In genomic region chr10:71258446-71259145, GRCh38 we compare ENCODE assay signal across 17 cellular contexts. TPM values are rescaled to one million over a fixed set of nuclear protein-coding genes. Genes with fewer than 3 reads are reported as not detected.
DNase-seq lines count a peak whose midpoint lies in the region; FAIRE-seq and TF ChIP-seq lines count a peak whose summit lies in the region.
"Had no signal": no experiment of that assay in that cellular context is flagged by ENCODE, and none has a peak within 500 bp of the region (broad histone marks: within the 10 kb centered on the region; RNA-seq: fewer than 3 reads in every experiment).

No MANE protein-coding gene starts in this region.

- no peaks in the 10 kb centered on the region for H3K27me3 ChIP-seq in left ventricle myocardium inferior (ENCODE audit: low read depth)
- peaks cover 0 to 2% (median 0%) of the 10 kb centered on the region in 4 experiments; a peak in 1 of 7 replicates for H3K27me3 ChIP-seq in H1 (replicated peaks in 1 of 4; ENCODE audit: control insufficient read depth in 3 of 4, extremely low read depth in 1 of 4, insufficient read depth in 3 of 4, low read length in 3 of 4)
- no peaks in the 10 kb centered on the region for H3K27me3 ChIP-seq in trophoblast cell (ENCODE audit: insufficient read depth, low read length)
- H3K27me3 ChIP-seq: BE2C had no signal

- POLR2A ChIA-PET in RWPE1 (lab: Yijun Ruan, JAX; ENCODE audit: low non-redundant PET) = no interaction called here
- POLR2A ChIA-PET in H1 (lab: Charles Lee; ENCODE audit: partially characterized antibody) = interaction anchor here (1.6 kb wide), 1 partner anchor 8 kb away, joined by 4 read pairs; no protein-coding TSS in a partner anchor

- 94% methylated on average over 9 of the region's 9 CpGs; no CpG with 5 or more reads in 1 of the 2 experiments for WGBS in H1 (ENCODE audit: extremely low coverage in 1 of 2, insufficient coverage in 1 of 2, insufficient read length in 1 of 2, insufficient replicate concordance in 2 of 2, low coverage in 1 of 2, low lambda C conversion rate in 2 of 2, missing lambda C conversion rate in 1 of 2), 2 experiments
- no CpG with 5 or more reads among the region's 9 CpGs for WGBS in trophoblast cell (ENCODE audit: extremely low coverage, insufficient coverage, insufficient read length)

- no peak overlapping the region for H2AK5ac ChIP-seq in H1 (ENCODE audit: low read depth, low read length)
- peak overlapping the region; percentile 58 for H2AK5ac ChIP-seq in trophoblast cell (ENCODE audit: low read length)

- H2BK5ac ChIP-seq in H1 (ENCODE audit: low read depth, low read length) (no peak overlapping the region; the same call in 1 of the 2 replicates), trophoblast cell (ENCODE audit: low read depth, low read length, poor library complexity) (no peak overlapping the region)

- H4K12ac ChIP-seq in trophoblast cell (ENCODE audit: low read depth, low read length) = no peak overlapping the region

- H3K14ac ChIP-seq in H1 (ENCODE audit: insufficient read length) (no peak overlapping the region), trophoblast cell (ENCODE audit: low read length) (no peak overlapping the region)

- H3K4ac ChIP-seq in H1 (replicated peaks; ENCODE audit: insufficient read length, low read depth, low read length) = no peak overlapping the region
- H3K4ac ChIP-seq in trophoblast cell (ENCODE audit: low read depth, low read length) = peak overlapping the region; percentile 40

- no peak overlapping the region for H2BK120ac ChIP-seq in H1 (replicated peaks; ENCODE audit: low read depth, low read length)
- H2BK120ac ChIP-seq in trophoblast cell (ENCODE audit: insufficient read depth, low read length, poor library complexity) = no peak overlapping the region

- peaks cover 0 to 8% of the 10 kb centered on the region in 2 experiments for H4K20me1 ChIP-seq in H1 (replicated peaks in 1 of 2; ENCODE audit: control insufficient read depth in 1 of 2, insufficient read depth in 2 of 2, low read length in 2 of 2)

- TF ChIP-seq RAD21 in H1 (IDR thresholded peaks at IDR 0.05 in 1 of 2, conservative IDR thresholded peaks at IDR 0.05 in 1 of 2; ENCODE audit: low read depth in 2 of 2, low read length in 2 of 2) = no peak

- FAIRE-seq in H1 (lab: Jason Lieb, UNC) = no peak
- FAIRE-seq: A204.1, GM12878, GM18507 had no signal

- H3K4me2 ChIP-seq in H1 (ENCODE audit: insufficient read depth in 1 of 2, low read depth in 2 of 2, low read length in 2 of 2) (no peak overlapping the region), trophoblast cell (ENCODE audit: low read length) (no peak overlapping the region)
- H3K4me2 ChIP-seq: GM23338 had no signal

- H3K9me3 ChIP-seq in left ventricle myocardium inferior (replicated peaks) = no peaks in the 10 kb centered on the region
- H3K9me3 ChIP-seq in H1 (ENCODE audit: insufficient read depth in 2 of 2, low read depth in 1 of 2, low read length in 1 of 2) = no peaks in the 10 kb centered on the region
- no peaks in the 10 kb centered on the region for H3K9me3 ChIP-seq in trophoblast cell (ENCODE audit: insufficient read depth, low read depth, low read length)
- H3K9me3 ChIP-seq: BE2C had no signal

- intact Hi-C loops in left ventricle myocardium inferior (cut with micrococcal nuclease) (no loop called here), cardiac septum (cut with DNase I) (no loop called here)

- peaks cover 0 to 3% of the 10 kb centered on the region in 2 experiments; a peak in 1 of 4 replicates for H3K79me2 ChIP-seq in H1 (ENCODE audit: control insufficient read depth in 1 of 2, insufficient read depth in 2 of 2, low read length in 2 of 2)
- peaks cover 12% of the 10 kb centered on the region for H3K79me2 ChIP-seq in trophoblast cell (ENCODE audit: control insufficient read depth, insufficient read depth, low read length, poor library complexity)

- H3K56ac ChIP-seq in H1 (replicated peaks; ENCODE audit: insufficient read length, low read depth, low read length) = no peak overlapping the region

- 0 out of 2 replicates have a peak overlapping the region, but pooled peaks have one; percentile 61 for H2BK15ac ChIP-seq in H1 (ENCODE audit: low read length)

- CTCF ChIA-PET in RWPE1 (lab: Yijun Ruan, JAX) (interaction anchor here (0.6 to 2.0 kb wide), 6 partner anchors 11 to 232 kb away, joined by 3 to 8 read pairs (median 4); no protein-coding TSS in a partner anchor), H1 (lab: Charles Lee; ENCODE audit: partially characterized antibody) (interaction anchor here (1.0 to 4.0 kb wide), 10 partner anchors 8 to 333 kb away, joined by 3 to 21 read pairs (median 4); no protein-coding TSS in a partner anchor)

- H4K5ac ChIP-seq in H1 (ENCODE audit: insufficient read length, low read depth, low read length) = no peak overlapping the region

- H3K4me1 ChIP-seq in left ventricle myocardium inferior = peaks cover 94% of the 10 kb centered on the region
- H3K4me1 ChIP-seq in H1 (replicated peaks in 1 of 4; ENCODE audit: control insufficient read depth in 3 of 4, insufficient read depth in 4 of 4, low read length in 3 of 4) = peaks cover 20 to 49% (median 37%) of the 10 kb centered on the region in 4 experiments
- H3K4me1 ChIP-seq in trophoblast cell (ENCODE audit: control insufficient read depth in 1 of 2, insufficient read depth in 2 of 2, low read length in 2 of 2) = peaks cover 44 to 53% of the 10 kb centered on the region in 2 experiments

- TF ChIP-seq CTCF in left ventricle myocardium inferior (IDR thresholded peaks at IDR 0.05; ENCODE audit: borderline replicate concordance) (no peak), RWPE1 (conservative IDR thresholded peaks at IDR 0.05; ENCODE audit: low read depth) (no peak), H1 (IDR thresholded peaks at IDR 0.05; ENCODE audit: control extremely low read depth in 1 of 3, insufficient read depth in 1 of 3, low read depth in 1 of 3, low read length in 3 of 3) (no peak)

- H2BK12ac ChIP-seq in H1 (ENCODE audit: low read depth, low read length) (no peak overlapping the region), trophoblast cell (ENCODE audit: low read length) (no peak overlapping the region)

- H3K27ac ChIP-seq in left ventricle myocardium inferior (replicated peaks) (peak overlapping the region; percentile 80), RWPE1 (peak overlapping the region; percentile 99), H1 (ENCODE audit: low read depth, low read length) (no peak overlapping the region), trophoblast cell (ENCODE audit: low read depth, low read length) (no peak overlapping the region)
- H3K27ac ChIP-seq: C4-2B had no signal

- no peak overlapping the region for H2AFZ ChIP-seq in H1 (ENCODE audit: low read length)
- H2AFZ ChIP-seq in trophoblast cell (ENCODE audit: insufficient read depth, low read length, poor library complexity) = no peak overlapping the region
- H2AFZ ChIP-seq: GM23338 had no signal

- H4K91ac ChIP-seq in H1 (replicated peaks; ENCODE audit: insufficient read length, low read length) = no peak overlapping the region
- H4K91ac ChIP-seq in trophoblast cell (ENCODE audit: low read depth, low read length) = no peak overlapping the region

- no peak overlapping the region for H3K18ac ChIP-seq in H1 (ENCODE audit: extremely low read depth, low read length)
- peak overlapping the region; percentile 59 for H3K18ac ChIP-seq in trophoblast cell (ENCODE audit: low read length)

- H3K23me2 ChIP-seq in H1 (ENCODE audit: low read depth, low read length) = no peaks in the 10 kb centered on the region

- no peak for TF ChIP-seq EP300 in H1 (IDR thresholded peaks at IDR 0.05; ENCODE audit: borderline replicate concordance in 1 of 2, low read depth in 2 of 2, low read length in 2 of 2)

- DNase-seq in left ventricle myocardium inferior (no peak), cardiac septum (ENCODE audit: low spot score) (no peak), RWPE1 (ENCODE audit: low spot score) (no peak), H1 (ENCODE audit: low read depth in 1 of 2, low spot score in 2 of 2) (no peak), trophoblast cell (no peak), NCI-H2029 (lab: John Stamatoyannopoulos, UW) (no peak), AML-193 (lab: John Stamatoyannopoulos, UW) (no peak)
- DNase-seq in effector CD8-positive, alpha-beta T cell (lab: John Stamatoyannopoulos, UW) = no peak
- DNase-seq: BE2C; CD4-positive, alpha-beta memory T cell; DMS79; H9 had no signal

- H3K79me1 ChIP-seq in H1 (ENCODE audit: low read depth, low read length) (0 out of 2 replicates have a peak, but pooled peaks cover 2% of the 10 kb centered on the region), trophoblast cell (ENCODE audit: low read length) (peaks cover 29% of the 10 kb centered on the region)

- H3K4me3 ChIP-seq in left ventricle myocardium inferior = no peak overlapping the region
- H3K4me3 ChIP-seq in H1 (ENCODE audit: extremely low read depth in 1 of 4, insufficient read depth in 2 of 4, low read depth in 3 of 4, low read length in 4 of 4) = no peak overlapping the region
- no peak overlapping the region for H3K4me3 ChIP-seq in trophoblast cell (ENCODE audit: low read depth, low read length)
- H3K4me3 ChIP-seq: GM12878, GM23338 had no signal

- TF ChIP-seq POLR2A in H1 (IDR thresholded peaks at IDR 0.05; ENCODE audit: control extremely low read depth in 1 of 2, low read depth in 2 of 2, low read length in 2 of 2) = no peak

- H3K23ac ChIP-seq in H1 (ENCODE audit: insufficient read length) (no peak overlapping the region), trophoblast cell (ENCODE audit: low read length) (no peak overlapping the region)

- H2BK20ac ChIP-seq in H1 (ENCODE audit: low read length) = no peak overlapping the region

- no peak overlapping the region for H3K9ac ChIP-seq in H1 (replicated peaks in 1 of 4; ENCODE audit: extremely low read depth in 1 of 4, low read depth in 3 of 4, low read length in 3 of 4)
- no peak overlapping the region for H3K9ac ChIP-seq in trophoblast cell (ENCODE audit: low read length)

- H3K36me3 ChIP-seq in left ventricle myocardium inferior = no peaks in the 10 kb centered on the region
- H3K36me3 ChIP-seq in H1 (ENCODE audit: control insufficient read depth in 2 of 4, insufficient read depth in 4 of 4, low read length in 3 of 4) = no peaks in the 10 kb centered on the region
- H3K36me3 ChIP-seq in trophoblast cell (ENCODE audit: control insufficient read depth in 1 of 2, insufficient read depth in 2 of 2, low read length in 2 of 2) = peaks cover 20 to 25% of the 10 kb centered on the region in 2 experiments

- H4K8ac ChIP-seq in H1 (ENCODE audit: extremely low read depth, insufficient read depth, low read length) (no peak overlapping the region; the same call in 1 of the 2 replicates), trophoblast cell (ENCODE audit: low read depth, low read length) (no peak overlapping the region)

RNA-seq across cellular contexts. Expression of gene UNC5B, which starts 46.2 kb away (rescaled TPM):
- total RNA-seq in left ventricle myocardium inferior (15.6 TPM), cardiac septum (22.4 TPM)
- total RNA-seq in H1 (2021; fragmentation: NEBNext Ultra II Directional; extraction: Animal tissue kit (Norgen Biotek cat#: 25700)) = 31.8 and 31.9 TPM in 2 replicates
- 27.9 and 34.1 TPM in 2 replicates for polyA plus RNA-seq in H1 (2011; rRNA removed)
- polyA plus RNA-seq in H1 (2011; cell fraction: cytosol; rRNA removed) = 22.8 TPM
- polyA plus RNA-seq in H1 (2011; cell fraction: nucleus; rRNA removed) = 58.1 TPM
- polyA plus RNA-seq in H1 (2012, experiment 1 of 2) = 22.2 to 30.2 TPM (median 28.1 TPM) in 4 replicates
- 28.3 TPM for polyA plus RNA-seq in H1 (2012, experiment 2 of 2)
- polyA plus RNA-seq in H1 (2013, experiment 1 of 2) = 22.6 TPM
- polyA plus RNA-seq in H1 (2013, experiment 2 of 2) = 24.0 TPM
- polyA minus RNA-seq in H1 (2011; rRNA and poly(A)+ RNA removed) = 22.2 and 22.8 TPM in 2 replicates
- polyA minus RNA-seq in H1 (2011; cell fraction: cytosol; rRNA and poly(A)+ RNA removed) = 16.0 TPM
- 19.1 TPM for polyA minus RNA-seq in H1 (2011; cell fraction: nucleus; rRNA and poly(A)+ RNA removed)
- 54.7 and 55.5 TPM in 2 replicates for polyA plus RNA-seq in trophoblast cell (2013)
- total RNA-seq: CD4-positive, alpha-beta memory T cell had no signal
- polyA plus RNA-seq: CD4-positive, alpha-beta memory T cell had no signal

Comparison
In these comparisons a context has a peak if more than half of its experiments do, and no peak if none do; other contexts are left out.
1. H3K27ac ChIP-seq: peak in left ventricle myocardium inferior (single experiment) and RWPE1 (single experiment); none in H1 (single experiment) and trophoblast cell (single experiment).